ENCODE assay signal across 20 cellular contexts in the genomic region with DNA sequence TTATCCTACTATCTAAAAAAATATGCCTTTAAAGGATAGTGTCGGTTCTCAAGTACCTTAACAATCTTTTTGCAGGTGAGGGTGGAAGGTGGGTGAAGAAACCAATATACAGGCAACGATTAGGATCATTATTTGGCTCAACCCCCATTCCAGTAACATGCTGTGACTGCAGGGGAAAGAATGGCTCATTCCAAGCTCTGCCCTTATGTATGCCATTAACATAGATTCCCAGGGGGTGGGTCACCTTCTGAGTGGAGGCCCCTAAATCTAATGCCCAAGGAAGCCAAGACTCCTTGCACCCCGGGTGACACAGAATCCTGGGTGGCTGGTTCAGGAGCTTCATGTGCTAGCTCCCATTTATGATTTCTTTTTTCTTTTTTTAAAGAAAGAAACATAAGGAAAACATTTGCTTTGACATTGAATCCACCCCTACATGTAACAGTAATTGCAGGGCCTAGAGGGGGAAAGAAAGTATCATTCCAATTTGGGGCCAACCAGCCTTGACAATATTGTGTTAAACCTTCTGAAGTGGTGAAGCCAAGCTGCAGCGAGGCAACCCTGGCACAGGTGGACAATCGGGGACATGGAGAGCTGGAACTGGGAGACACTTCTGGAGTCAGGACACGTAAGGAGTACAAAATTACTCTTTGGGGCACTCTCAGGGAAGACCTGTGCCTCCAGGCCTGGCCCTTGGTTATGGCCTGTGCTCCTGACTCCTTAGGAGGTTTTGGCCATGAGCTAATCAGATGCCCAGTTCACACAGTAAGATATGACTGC.
DNase-seq lines count a peak whose midpoint lies in the region; ATAC-seq, FAIRE-seq and TF ChIP-seq lines count a peak whose summit lies in the region.
"Had no signal": no experiment of that assay in that cellular context is flagged by ENCODE, and none has a peak within 500 bp of the region (broad histone marks: within the 10 kb centered on the region; RNA-seq: fewer than 3 reads in every experiment).

No MANE protein-coding gene starts in this region.

- TF ChIP-seq CTCF in IMR-90 (conservative IDR thresholded peaks at IDR 0.05; ENCODE audit: low read depth, low read length) = no peak
- TF ChIP-seq CTCF in H1 (IDR thresholded peaks at IDR 0.05; ENCODE audit: control extremely low read depth in 1 of 3, insufficient read depth in 1 of 3, low read depth in 1 of 3, low read length in 3 of 3) = no peak
- TF ChIP-seq CTCF in uterus (IDR thresholded peaks at IDR 0.05) = no peak
- TF ChIP-seq CTCF in RWPE1 (conservative IDR thresholded peaks at IDR 0.05; ENCODE audit: low read depth) = no peak

- H2BK5ac ChIP-seq in IMR-90 (ENCODE audit: low read depth, low read length, poor library complexity, severe bottlenecking) (no peak overlapping the region), H1 (ENCODE audit: low read depth, low read length) (no peak overlapping the region)

- H3K9me3 Mint-ChIP-seq in activated CD4-positive, alpha-beta memory T cell treated with anti-CD3 and anti-CD28 coated beads, Interleukin-2, amount 10 ng/mL, durations not matched to agents 7 days and 5 days = no peaks in the 10 kb centered on the region
- H3K9me3 Mint-ChIP-seq: activated CD8-positive, alpha-beta T cell treated with anti-CD3 and anti-CD28 coated beads for 36 hours; activated naive CD8-positive, alpha-beta T cell treated with anti-CD3 and anti-CD28 coated beads for 36 hours had no signal

- POLR2A ChIA-PET in IMR-90 (lab: Charles Lee; ENCODE audit: unreplicated experiment) (no interaction called here), H1 (lab: Charles Lee; ENCODE audit: partially characterized antibody) (interaction anchor here (1.2 kb wide), 1 partner anchor 9 kb away, joined by 6 read pairs; no protein-coding TSS in a partner anchor), RWPE1 (lab: Yijun Ruan, JAX; ENCODE audit: low non-redundant PET) (no interaction called here)
- POLR2A ChIA-PET in activated CD4-positive, alpha-beta memory T cell treated with anti-CD3 and anti-CD28 coated beads, Interleukin-2, amount 10 ng/mL, durations not matched to agents 7 days and 5 days (lab: Charles Lee) = no interaction called here

- no peak for FAIRE-seq in H1 (lab: Jason Lieb, UNC)
- FAIRE-seq: astrocyte, frontal cortex, keratinocyte had no signal

- H4K5ac ChIP-seq in IMR-90 (ENCODE audit: low read depth, low read length) (peak overlapping the region; percentile 52; the same call in 1 of the 2 replicates), H1 (ENCODE audit: insufficient read length, low read depth, low read length) (no peak overlapping the region)

- H2BK20ac ChIP-seq in IMR-90 (ENCODE audit: low read depth, low read length) = 0 out of 2 replicates have a peak overlapping the region, but pooled peaks have one; percentile 25
- H2BK20ac ChIP-seq in H1 (ENCODE audit: low read length) = no peak overlapping the region

- H3K9me1 ChIP-seq in IMR-90 (ENCODE audit: insufficient read depth, low read length) = peaks cover 6% of the 10 kb centered on the region; the same call in 1 of the 2 replicates

- no peak overlapping the region for H3K4me2 ChIP-seq in IMR-90 (ENCODE audit: low read depth, low read length)
- peak overlapping the region in 1 of 2 experiments; percentile 8; a peak in 1 of 4 replicates for H3K4me2 ChIP-seq in H1 (ENCODE audit: insufficient read depth in 1 of 2, low read depth in 2 of 2, low read length in 2 of 2)

- BruUV-seq in IMR-90 (replicated peaks; lab: Mats Ljungman, UMichigan) = no TSS peak

- TF ChIP-seq POLR2A in IMR-90 (IDR thresholded peaks at IDR 0.05; ENCODE audit: low read depth, low read length) = no peak
- no peak for TF ChIP-seq POLR2A in H1 (IDR thresholded peaks at IDR 0.05; ENCODE audit: control extremely low read depth in 1 of 2, low read depth in 2 of 2, low read length in 2 of 2)
- TF ChIP-seq POLR2A in uterus (IDR thresholded peaks at IDR 0.05) = no peak

- no peak for TF ChIP-seq EP300 in H1 (IDR thresholded peaks at IDR 0.05; ENCODE audit: borderline replicate concordance in 1 of 2, low read depth in 2 of 2, low read length in 2 of 2)

- H2BK12ac ChIP-seq in H1 (ENCODE audit: low read depth, low read length) = no peak overlapping the region

- H3K79me2 ChIP-seq in H1 (ENCODE audit: control insufficient read depth in 1 of 2, insufficient read depth in 2 of 2, low read length in 2 of 2) = peaks cover 0 to 85% of the 10 kb centered on the region in 2 experiments; a peak in 3 of 4 replicates

- peak overlapping the region; percentile 15 for H2AK5ac ChIP-seq in IMR-90 (ENCODE audit: low read depth, low read length)
- H2AK5ac ChIP-seq in H1 (ENCODE audit: low read depth, low read length) = no peak overlapping the region

- DNase-seq in IMR-90 (no peak), H1 (ENCODE audit: low read depth in 1 of 2, low spot score in 2 of 2) (no peak), uterus (no peak), iPS-NIHi11 (ENCODE audit: low spot score) (no peak), RWPE1 (ENCODE audit: low spot score) (no peak)
- DNase-seq in activated CD4-positive, alpha-beta memory T cell treated with anti-CD3 and anti-CD28 coated beads, Interleukin-2, amount 10 ng/mL, durations not matched to agents 7 days and 5 days = no peak
- DNase-seq: activated CD8-positive, alpha-beta T cell treated with anti-CD3 and anti-CD28 coated beads for 36 hours; activated effector memory CD4-positive, alpha-beta T cell treated with Interleukin-2 at 50 U/mL for 16 hours; activated naive CD8-positive, alpha-beta T cell treated with anti-CD3 and anti-CD28 coated beads for 36 hours; CD4-positive, CD25-positive, alpha-beta regulatory T cell; effector memory CD4-positive, alpha-beta T cell; KBM-7; NCI-H1436; substantia nigra had no signal

- H4K8ac ChIP-seq in IMR-90 (ENCODE audit: low read depth in 2 of 2, low read length in 2 of 2) = peak overlapping the region; percentile 25 to 63; a peak in 2 of 4 replicates
- H4K8ac ChIP-seq in H1 (ENCODE audit: extremely low read depth, insufficient read depth, low read length) = no peak overlapping the region

- ATAC-seq in IMR-90 (ENCODE audit: low read depth) = no peak
- ATAC-seq: activated CD8-positive, alpha-beta T cell treated with anti-CD3 and anti-CD28 coated beads for 36 hours had no signal

- H3K9me3 ChIP-seq in IMR-90 (ENCODE audit: control insufficient read depth, insufficient read depth, low read length) (no peaks in the 10 kb centered on the region), H1 (ENCODE audit: insufficient read depth in 2 of 2, low read depth in 1 of 2, low read length in 1 of 2) (no peaks in the 10 kb centered on the region), muscle layer of duodenum (ENCODE audit: control insufficient read depth in 1 of 2, low read length in 2 of 2) (no peaks in the 10 kb centered on the region), uterus (no peaks in the 10 kb centered on the region)
- H3K9me3 ChIP-seq: prostate gland had no signal

- H4K91ac ChIP-seq in IMR-90 (ENCODE audit: insufficient read depth, low read depth, low read length) = peak overlapping the region; percentile 31; the same call in 1 of the 2 replicates
- no peak overlapping the region for H4K91ac ChIP-seq in H1 (replicated peaks; ENCODE audit: insufficient read length, low read length)

- dilution Hi-C loops in IMR-90 (cut with HindIII; ENCODE audit: low sequenced_read_pairs, unreplicated experiment) = no loop called here

- H4K20me1 ChIP-seq in IMR-90 (ENCODE audit: insufficient read depth, low read length) (no peaks in the 10 kb centered on the region), H1 (replicated peaks in 1 of 2; ENCODE audit: control insufficient read depth in 1 of 2, insufficient read depth in 2 of 2, low read length in 2 of 2) (peaks cover 0 to 3% of the 10 kb centered on the region in 2 experiments)

- H3K27ac ChIP-seq in IMR-90 (ENCODE audit: insufficient read depth, low read length) = peak overlapping the region; percentile 2; the same call in 1 of the 2 replicates
- 0 out of 2 replicates have a peak overlapping the region, but pooled peaks have one; percentile 23 for H3K27ac ChIP-seq in H1 (ENCODE audit: low read depth, low read length)
- H3K27ac ChIP-seq in muscle layer of duodenum (ENCODE audit: low read length) = peak overlapping the region; percentile 4
- peak overlapping the region; percentile 79 to 93 for H3K27ac ChIP-seq in uterus
- H3K27ac ChIP-seq in RWPE1 = no peak overlapping the region
- H3K27ac ChIP-seq: prostate gland had no signal

- H3K56ac ChIP-seq in IMR-90 (ENCODE audit: extremely low read depth, insufficient read depth, low read length) (no peak overlapping the region), H1 (replicated peaks; ENCODE audit: insufficient read length, low read depth, low read length) (no peak overlapping the region)

- 0 out of 2 replicates have a peak overlapping the region, but pooled peaks have one; percentile 14 for H3K23ac ChIP-seq in IMR-90 (ENCODE audit: low read depth, low read length)
- no peak overlapping the region for H3K23ac ChIP-seq in H1 (ENCODE audit: insufficient read length)

- H3K9ac ChIP-seq in IMR-90 (ENCODE audit: low read depth, low read length) (no peak overlapping the region), H1 (replicated peaks in 1 of 4; ENCODE audit: extremely low read depth in 1 of 4, low read depth in 3 of 4, low read length in 3 of 4) (no peak overlapping the region)

- in situ Hi-C loops in IMR-90 (cut with MboI; ENCODE audit: low sequenced_read_pairs) = no loop called here

- H2BK15ac ChIP-seq in IMR-90 (ENCODE audit: low read depth, low read length) (peak overlapping the region; percentile 8; the same call in 1 of the 3 replicates), H1 (ENCODE audit: low read length) (no peak overlapping the region)

- H3K79me1 ChIP-seq in IMR-90 (ENCODE audit: low read depth in 1 of 2, low read length in 2 of 2) (peaks cover 5 to 9% of the 10 kb centered on the region in 2 experiments), H1 (ENCODE audit: low read depth, low read length) (peaks cover 12% of the 10 kb centered on the region)

- H3K4me3 ChIP-seq in IMR-90 (ENCODE audit: insufficient read depth, low read depth, low read length) (no peak overlapping the region), H1 (ENCODE audit: extremely low read depth in 1 of 4, insufficient read depth in 2 of 4, low read depth in 3 of 4, low read length in 4 of 4) (no peak overlapping the region), muscle layer of duodenum (ENCODE audit: low read depth in 1 of 2, low read length in 2 of 2) (no peak overlapping the region), uterus (no peak overlapping the region)
- H3K4me3 ChIP-seq: lung, prostate gland had no signal

- H3K23me2 ChIP-seq in H1 (ENCODE audit: low read depth, low read length) = no peaks in the 10 kb centered on the region; the same call in 1 of the 2 replicates

- H2BK120ac ChIP-seq in IMR-90 (ENCODE audit: low read depth, low read length) (peak overlapping the region; percentile 38; the same call in 1 of the 2 replicates), H1 (replicated peaks; ENCODE audit: low read depth, low read length) (no peak overlapping the region)

- no peaks in the 10 kb centered on the region for H3K4me1 Mint-ChIP-seq in activated CD4-positive, alpha-beta memory T cell treated with anti-CD3 and anti-CD28 coated beads, Interleukin-2, amount 10 ng/mL, durations not matched to agents 7 days and 5 days
- H3K4me1 Mint-ChIP-seq: activated naive CD8-positive, alpha-beta T cell treated with anti-CD3 and anti-CD28 coated beads for 36 hours; CD4-positive, CD25-positive, alpha-beta regulatory T cell had no signal

- H3K4me3 Mint-ChIP-seq in activated CD4-positive, alpha-beta memory T cell treated with anti-CD3 and anti-CD28 coated beads, Interleukin-2, amount 10 ng/mL, durations not matched to agents 7 days and 5 days = no peak overlapping the region
- H3K4me3 Mint-ChIP-seq: activated CD8-positive, alpha-beta T cell treated with anti-CD3 and anti-CD28 coated beads for 36 hours; activated naive CD8-positive, alpha-beta T cell treated with anti-CD3 and anti-CD28 coated beads for 36 hours; CD4-positive, CD25-positive, alpha-beta regulatory T cell had no signal

- H2AFZ ChIP-seq in IMR-90 (replicated peaks; ENCODE audit: low read length, poor library complexity) = peak overlapping the region; percentile 16
- no peak overlapping the region for H2AFZ ChIP-seq in H1 (ENCODE audit: low read length)

- H3K27me3 Mint-ChIP-seq in activated CD4-positive, alpha-beta memory T cell treated with anti-CD3 and anti-CD28 coated beads, Interleukin-2, amount 10 ng/mL, durations not matched to agents 7 days and 5 days = no peaks in the 10 kb centered on the region
- H3K27me3 Mint-ChIP-seq: activated CD8-positive, alpha-beta T cell treated with anti-CD3 and anti-CD28 coated beads for 36 hours; CD4-positive, CD25-positive, alpha-beta regulatory T cell had no signal

- TF ChIP-seq RAD21 in IMR-90 (IDR thresholded peaks at IDR 0.05; ENCODE audit: low read length) (no peak), H1 (IDR thresholded peaks at IDR 0.05 in 1 of 2, conservative IDR thresholded peaks at IDR 0.05 in 1 of 2; ENCODE audit: low read depth in 2 of 2, low read length in 2 of 2) (no peak)

- no peak overlapping the region for H2AK9ac ChIP-seq in IMR-90 (replicated peaks; ENCODE audit: low read depth, low read length, poor library complexity)

- CTCF ChIA-PET in IMR-90 (lab: Yijun Ruan, JAX) (no interaction called here), H1 (lab: Charles Lee; ENCODE audit: partially characterized antibody) (interaction anchor here (1.0 to 1.5 kb wide), 4 partner anchors 10 to 85 kb away, joined by 3 to 6 read pairs (median 4); no protein-coding TSS in a partner anchor), RWPE1 (lab: Yijun Ruan, JAX) (no interaction called here)
- CTCF ChIA-PET in activated CD4-positive, alpha-beta memory T cell treated with anti-CD3 and anti-CD28 coated beads, Interleukin-2, amount 10 ng/mL, durations not matched to agents 7 days and 5 days (lab: Charles Lee) = no interaction called here

- intact Hi-C loops in IMR-90 (cut with micrococcal nuclease) (no loop called here), uterus (cut with DNase I; ENCODE audit: low total_unique reads) (no loop called here)

- no peaks in the 10 kb centered on the region for H3K27me3 ChIP-seq in IMR-90 (ENCODE audit: control insufficient read depth, insufficient read depth, low read length)
- H3K27me3 ChIP-seq in H1 (replicated peaks in 1 of 4; ENCODE audit: control insufficient read depth in 3 of 4, extremely low read depth in 1 of 4, insufficient read depth in 3 of 4, low read length in 3 of 4) = no peaks in the 10 kb centered on the region
- no peaks in the 10 kb centered on the region for H3K27me3 ChIP-seq in muscle layer of duodenum (ENCODE audit: low read depth, low read length)
- H3K27me3 ChIP-seq in uterus = no peaks in the 10 kb centered on the region

- no peaks in the 10 kb centered on the region for H3K36me3 Mint-ChIP-seq in activated CD4-positive, alpha-beta memory T cell treated with anti-CD3 and anti-CD28 coated beads, Interleukin-2, amount 10 ng/mL, durations not matched to agents 7 days and 5 days (ENCODE audit: low read depth)
- H3K36me3 Mint-ChIP-seq: activated naive CD8-positive, alpha-beta T cell treated with anti-CD3 and anti-CD28 coated beads for 36 hours; CD4-positive, CD25-positive, alpha-beta regulatory T cell had no signal

- H3K36me3 ChIP-seq in IMR-90 (ENCODE audit: control insufficient read depth, insufficient read depth, low read length) (no peaks in the 10 kb centered on the region), H1 (ENCODE audit: control insufficient read depth in 2 of 4, insufficient read depth in 4 of 4, low read length in 3 of 4) (no peaks in the 10 kb centered on the region), muscle layer of duodenum (ENCODE audit: control insufficient read depth in 1 of 2, insufficient read depth in 2 of 2, low read length in 2 of 2) (no peaks in the 10 kb centered on the region), uterus (no peaks in the 10 kb centered on the region)
- H3K36me3 ChIP-seq: prostate gland had no signal

- H3K27ac Mint-ChIP-seq in activated CD4-positive, alpha-beta memory T cell treated with anti-CD3 and anti-CD28 coated beads, Interleukin-2, amount 10 ng/mL, durations not matched to agents 7 days and 5 days = no peak overlapping the region
- H3K27ac Mint-ChIP-seq: activated CD8-positive, alpha-beta T cell treated with anti-CD3 and anti-CD28 coated beads for 36 hours; activated naive CD8-positive, alpha-beta T cell treated with anti-CD3 and anti-CD28 coated beads for 36 hours; CD4-positive, CD25-positive, alpha-beta regulatory T cell had no signal

- 97% methylated on average over 3 of the region's 6 CpGs; no CpG with 5 or more reads in 1 of the 2 experiments for WGBS in IMR-90 (ENCODE audit: extremely low coverage in 2 of 2, insufficient read length in 1 of 2), 2 experiments
- whole genome bisulfite sequencing in H1 (ENCODE audit: extremely low coverage in 1 of 2, insufficient coverage in 1 of 2, insufficient read length in 1 of 2, insufficient replicate concordance in 2 of 2, low coverage in 1 of 2, low lambda C conversion rate in 2 of 2, missing lambda C conversion rate in 1 of 2), 2 experiments = 89% methylated on average over 6 of the region's 6 CpGs; no CpG with 5 or more reads in 1 of the 2 experiments

- H3K4ac ChIP-seq in IMR-90 (ENCODE audit: low read depth, low read length) (peak overlapping the region; percentile 48; the same call in 1 of the 2 replicates), H1 (replicated peaks; ENCODE audit: insufficient read length, low read depth, low read length) (no peak overlapping the region)

- H3K4me1 ChIP-seq in IMR-90 (ENCODE audit: control insufficient read depth, insufficient read depth, low read length) (peaks cover 17% of the 10 kb centered on the region), H1 (replicated peaks in 1 of 4; ENCODE audit: control insufficient read depth in 3 of 4, insufficient read depth in 4 of 4, low read length in 3 of 4) (peaks cover 0 to 11% (median 7%) of the 10 kb centered on the region in 4 experiments; a peak in 5 of 7 replicates), muscle layer of duodenum (ENCODE audit: control insufficient read depth in 1 of 2, insufficient read depth in 2 of 2, low read length in 2 of 2) (peaks cover 0 to 31% of the 10 kb centered on the region in 2 donors), uterus (peaks cover 0 to 10% of the 10 kb centered on the region in 2 donors)
- H3K4me1 ChIP-seq: prostate gland had no signal

- H3K18ac ChIP-seq in IMR-90 (ENCODE audit: low read depth, low read length) = peak overlapping the region; percentile 49
- no peak overlapping the region for H3K18ac ChIP-seq in H1 (ENCODE audit: extremely low read depth, low read length)

- H3K14ac ChIP-seq in IMR-90 (replicated peaks; ENCODE audit: low read depth, low read length) = no peak overlapping the region
- no peak overlapping the region for H3K14ac ChIP-seq in H1 (ENCODE audit: insufficient read length)
